8 cellular contexts compared by ENCODE assay signal in genomic region chr22:38051900-38052862, GRCh38. TPM values are rescaled to one million over a fixed set of nuclear protein-coding genes. Genes with fewer than 3 reads are reported as not detected.
DNase-seq lines count a peak whose midpoint lies in the region; ATAC-seq and FAIRE-seq lines count a peak whose summit lies in the region.

No MANE protein-coding gene starts in this region.

- peak; percentile 75 for DNase-seq in EL
- DNase-seq in HTR-8/SVneo (ENCODE audit: insufficient read length, low spot score) = peak; percentile 81
- peak; percentile 6 for DNase-seq in NK-92 (lab: John Stamatoyannopoulos, UW; ENCODE audit: unreplicated experiment)
- DNase-seq in activated CD8-positive, alpha-beta T cell treated with anti-CD3 and anti-CD28 coated beads, Interleukin-2, amount 10 ng/mL, durations not matched to agents 7 days and 5 days = peak; percentile 87
- peak; percentile 66 for DNase-seq in effector CD4-positive, alpha-beta T cell
- peak; percentile 72 to 87 for DNase-seq in lung microvascular endothelial cell (ENCODE audit: low read depth in 2 of 2)
- peak; percentile 47 for DNase-seq in stimulated activated CD8-positive, alpha-beta memory T cell treated with anti-CD3 and anti-CD28 coated beads, Interleukin-15, amount 100 ng/mL, for 24 hours (ENCODE audit: low read depth)

- H3K4me3 Mint-ChIP-seq in activated CD8-positive, alpha-beta T cell treated with anti-CD3 and anti-CD28 coated beads, Interleukin-2, amount 10 ng/mL, durations not matched to agents 7 days and 5 days = no peak overlapping the region

- no peak for FAIRE-seq in HTR-8/SVneo (lab: Jason Lieb, UNC)

- H3K9me3 Mint-ChIP-seq in activated CD8-positive, alpha-beta T cell treated with anti-CD3 and anti-CD28 coated beads, Interleukin-2, amount 10 ng/mL, durations not matched to agents 7 days and 5 days (ENCODE audit: insufficient read depth) = no peaks in the 10 kb centered on the region

- H3K4me1 Mint-ChIP-seq in activated CD8-positive, alpha-beta T cell treated with anti-CD3 and anti-CD28 coated beads, Interleukin-2, amount 10 ng/mL, durations not matched to agents 7 days and 5 days (ENCODE audit: low read depth) = peaks cover 18% of the 10 kb centered on the region

- H3K27me3 Mint-ChIP-seq in activated CD8-positive, alpha-beta T cell treated with anti-CD3 and anti-CD28 coated beads, Interleukin-2, amount 10 ng/mL, durations not matched to agents 7 days and 5 days (ENCODE audit: low read depth) = peaks cover 7% of the 10 kb centered on the region

- ATAC-seq in activated CD8-positive, alpha-beta T cell treated with anti-CD3 and anti-CD28 coated beads, Interleukin-2, amount 10 ng/mL, durations not matched to agents 7 days and 5 days = peak; percentile 80
- ATAC-seq in HG02588 (IDR thresholded peaks at IDR 0.05; ENCODE audit: unreplicated experiment) = no peak

- H3K27ac Mint-ChIP-seq in activated CD8-positive, alpha-beta T cell treated with anti-CD3 and anti-CD28 coated beads, Interleukin-2, amount 10 ng/mL, durations not matched to agents 7 days and 5 days = no peak overlapping the region

- CTCF ChIA-PET in activated CD8-positive, alpha-beta T cell treated with anti-CD3 and anti-CD28 coated beads, Interleukin-2, amount 10 ng/mL, durations not matched to agents 7 days and 5 days (lab: Charles Lee) = interaction anchor here (0.6 to 4.0 kb wide), 84 partner anchors 9 to 673 kb away, joined by 3 to 35 read pairs (median 4); partner anchors contain the start of genes GCAT, PLA2G6, SLC16A8 and TMEM184B

- POLR2A ChIA-PET in activated CD8-positive, alpha-beta T cell treated with anti-CD3 and anti-CD28 coated beads, Interleukin-2, amount 10 ng/mL, durations not matched to agents 7 days and 5 days (lab: Charles Lee) = interaction anchor here (1.6 kb wide), 1 partner anchor 519 kb away, joined by 5 read pairs; no protein-coding TSS in a partner anchor

- H3K36me3 Mint-ChIP-seq in activated CD8-positive, alpha-beta T cell treated with anti-CD3 and anti-CD28 coated beads, Interleukin-2, amount 10 ng/mL, durations not matched to agents 7 days and 5 days (ENCODE audit: low read depth) = no peaks in the 10 kb centered on the region

RNA-seq across cellular contexts. Expression of gene PICK1, which starts 5.0 kb away (rescaled TPM):
- 10 to 100 TPM; 12.7 to 14.0 TPM for total RNA-seq in activated CD8-positive, alpha-beta T cell treated with anti-CD3 and anti-CD28 coated beads, Interleukin-2, amount 10 ng/mL, durations not matched to agents 7 days and 5 days
- total RNA-seq in lung microvascular endothelial cell = 7.4 and 7.9 TPM in 2 replicates

RNA-seq across cellular contexts. Expression of gene SLC16A8, which starts 31.8 kb away (rescaled TPM):
- not detected for total RNA-seq in activated CD8-positive, alpha-beta T cell treated with anti-CD3 and anti-CD28 coated beads, Interleukin-2, amount 10 ng/mL, durations not matched to agents 7 days and 5 days
- total RNA-seq in lung microvascular endothelial cell = under 0.01 and 0.20 TPM in 2 replicates

RNA-seq across cellular contexts. Expression of gene BAIAP2L2, which starts 58.3 kb away (rescaled TPM):
- total RNA-seq in activated CD8-positive, alpha-beta T cell treated with anti-CD3 and anti-CD28 coated beads, Interleukin-2, amount 10 ng/mL, durations not matched to agents 7 days and 5 days = under 1 TPM; 0.47 to 0.58 TPM
- under 0.01 TPM in 2 replicates for total RNA-seq in lung microvascular endothelial cell

Comparison
In these comparisons a context has a peak if more than half of its experiments do, and no peak if none do; other contexts are left out.
1. DNase-seq: peak in every context shown above with its lines; median percentile 87 in activated CD8-positive, alpha-beta T cell treated with anti-CD3 and anti-CD28 coated beads, Interleukin-2, amount 10 ng/mL, durations not matched to agents 7 days and 5 days; 81 in HTR-8/SVneo; 80 in lung microvascular endothelial cell; 75 in EL; 66 in effector CD4-positive, alpha-beta T cell; 47 in stimulated activated CD8-positive, alpha-beta memory T cell treated with anti-CD3 and anti-CD28 coated beads, Interleukin-15, amount 100 ng/mL, for 24 hours; 6 in NK-92.